Comparison of ENCODE assay signal across 24 cellular contexts in the genomic region with DNA sequence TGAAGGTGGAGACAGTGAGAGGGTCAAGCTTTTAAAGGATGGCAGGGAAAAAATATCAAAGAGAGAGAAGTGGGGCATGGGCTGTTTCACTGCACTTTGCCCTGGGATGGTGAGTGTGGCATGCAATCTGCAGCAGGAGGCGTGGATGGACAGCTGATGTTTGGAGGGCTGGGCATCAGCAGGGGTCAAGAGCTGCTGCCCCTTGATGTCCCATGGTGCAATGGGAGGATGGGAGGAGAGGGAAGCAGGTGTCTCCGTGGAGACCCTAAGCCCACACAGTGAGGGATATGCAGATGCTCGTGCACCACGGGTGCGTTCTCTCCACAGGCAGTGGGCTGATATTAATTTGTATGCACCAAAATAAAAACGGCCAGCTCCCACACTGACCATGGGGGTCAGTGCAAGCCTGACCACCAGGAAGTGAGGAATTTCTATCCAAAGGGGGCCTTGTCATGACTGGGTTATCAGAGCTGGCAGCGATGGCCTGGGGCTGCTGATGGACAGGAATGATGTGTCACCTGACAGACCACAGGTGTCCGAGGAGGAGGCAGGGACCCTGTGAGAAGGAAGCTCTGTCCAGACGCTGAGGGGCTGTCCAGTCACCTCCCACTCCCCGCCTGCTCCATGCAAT.
"Had no signal": no experiment of that assay in that cellular context is flagged by ENCODE, and none has a peak within 500 bp of the region (broad histone marks: within the 10 kb centered on the region; RNA-seq: fewer than 3 reads in every experiment).

No MANE protein-coding gene starts in this region.

- H3K4me3 ChIP-seq: gastrocnemius medialis, left lung, mucosa of descending colon, pancreas, right lobe of liver, smooth muscle cell, thoracic aorta, tibial nerve, vagina had no signal

- H3K36me3 ChIP-seq: gastrocnemius medialis, left lung, neutrophil, pancreas, right lobe of liver, thoracic aorta, tibial nerve, vagina had no signal

- H3K4me1 ChIP-seq: gastrocnemius medialis, pancreas, right lobe of liver, tibial nerve, vagina had no signal

- H3K27ac ChIP-seq: epithelial cell of prostate, gastrocnemius medialis, left lung, neutrophil, pancreas, right lobe of liver, thoracic aorta, tibial nerve, vagina had no signal

- H3K9me3 ChIP-seq: gastrocnemius medialis, left lung, mucosa of descending colon, neutrophil, pancreas, right lobe of liver, thoracic aorta, tibial nerve, vagina had no signal

- H3K27me3 ChIP-seq: pancreas, right lobe of liver, vagina had no signal

- DNase-seq: cerebellar nuclear complex; effector CD8-positive, alpha-beta T cell; foreskin fibroblast; gastrocnemius medialis; head of caudate nucleus; mesenchymal stem cell; mucosa of descending colon; naive B cell; nephron progenitor cell; stimulated activated CD4-positive, alpha-beta T cell treated with anti-CD3 and anti-CD28 coated beads, Interleukin-2, amount 100 ng/mL, for 24 hours; stimulated activated CD4-positive, alpha-beta T cell treated with anti-CD3 and anti-CD28 coated beads, Interleukin-4, amount 100 ng/mL, for 24 hours; stimulated activated naive CD8-positive, alpha-beta T cell treated with anti-CD3 and anti-CD28 coated beads, Interleukin-15, Interleukin-2, amounts not matched to agents 100 U/mL and 50 U/mL, for 24 hours; substantia nigra had no signal

- ATAC-seq: esophagus mucosa; gastrocnemius medialis; left lung; mucosa of descending colon; pancreas; right lobe of liver; stimulated activated effector memory CD8-positive, alpha-beta T cell treated with anti-CD3 and anti-CD28 coated beads, Interleukin-12 subunit alpha, Interleukin-12 subunit beta, amount 100 ng/mL, for 72 hours; stimulated activated naive CD8-positive, alpha-beta T cell treated with anti-CD3 and anti-CD28 coated beads, Interleukin-15, Interleukin-2, amounts not matched to agents 100 U/mL and 50 U/mL, for 24 hours had no signal
